8 cellular contexts compared by ENCODE assay signal in the genomic region with DNA sequence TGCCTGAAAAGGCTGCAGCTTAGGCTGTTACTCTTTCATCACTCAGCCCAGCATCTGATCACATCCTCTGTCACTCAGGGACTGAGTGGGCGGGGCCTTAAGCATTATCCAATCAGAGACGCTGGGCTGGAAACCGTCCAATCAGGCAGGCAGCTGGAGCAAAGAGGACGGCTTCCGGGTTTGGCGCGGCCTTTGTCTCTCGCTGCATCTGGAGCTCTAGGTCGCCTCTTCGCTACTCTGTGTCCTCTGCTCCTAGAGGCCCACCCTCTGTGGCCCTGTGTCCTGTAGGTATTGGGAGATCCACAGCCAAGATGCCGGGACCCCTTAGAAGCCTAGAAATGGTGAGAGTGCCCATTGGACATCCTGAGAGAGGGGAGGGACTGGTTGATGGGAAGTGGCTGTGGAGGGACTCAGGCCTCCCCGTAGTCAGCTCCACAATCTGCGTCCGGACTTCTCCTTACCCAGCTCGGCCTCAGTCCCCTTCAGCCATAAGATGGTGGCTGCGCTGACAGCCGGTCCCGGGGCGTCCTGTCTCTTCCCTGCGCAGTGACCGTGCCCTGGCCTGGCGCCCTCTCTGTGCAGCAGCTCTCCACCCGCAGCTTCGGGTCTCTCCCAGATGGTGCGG. TPM values are rescaled to one million over a fixed set of nuclear protein-coding genes. Genes with fewer than 3 reads are reported as not detected.
A peak's percentile ranks its signal among the peaks of the same experiment; 100 is the strongest.
DNase-seq lines count a peak whose midpoint lies in the region; ATAC-seq and TF ChIP-seq lines count a peak whose summit lies in the region.

A gene (plus strand): TSS at position 195 of the 625 bp plus-strand sequence. CDS start 117 bp downstream, at position 312.

- H3K9me2 ChIP-seq in PC-3 (replicated peaks; ENCODE audit: low read length): no peaks in the 10 kb centered on the region

- peak within 1 kb of the TSS; percentile 95 for H3K4me3 Mint-ChIP-seq in natural killer cell treated with Interleukin-12 subunit alpha and Interleukin-12 subunit beta and Interleukin-15 and Interleukin-18, amount 100 ng/mL, for 72 hours
- H3K4me3 Mint-ChIP-seq in stimulated activated naive B cell treated with anti-CD40 and anti-IgM and Interleukin-4, amounts not matched to agents 10 μg/mL and 1 μg/mL and 100 μg/mL, for 72 hours: peak within 1 kb of the TSS; percentile 99

- H3K4me3 ChIP-seq in PC-3 (ENCODE audit: low read length) (no peak within 1 kb of the TSS), fibroblast of villous mesenchyme (ENCODE audit: low read depth, low read length) (peak within 1 kb of the TSS; percentile 95)

- H3K27me3 Mint-ChIP-seq in natural killer cell treated with Interleukin-12 subunit alpha and Interleukin-12 subunit beta and Interleukin-15 and Interleukin-18, amount 100 ng/mL, for 72 hours: no peaks in the 10 kb centered on the region
- H3K27me3 Mint-ChIP-seq in stimulated activated naive B cell treated with anti-CD40 and anti-IgM and Interleukin-4, amounts not matched to agents 10 μg/mL and 1 μg/mL and 100 μg/mL, for 72 hours: no peaks in the 10 kb centered on the region

- H3K4me1 ChIP-seq in PC-3 (ENCODE audit: insufficient read depth, low read length): no peaks in the 10 kb centered on the region

- H3K9me3 ChIP-seq in PC-3 (ENCODE audit: low read length): peaks cover 7% of the 10 kb centered on the region; the same call in 1 of the 2 replicates

- peak within 1 kb of the TSS; percentile 78 to 93 for H3K27ac Mint-ChIP-seq in natural killer cell treated with Interleukin-12 subunit alpha and Interleukin-12 subunit beta and Interleukin-15 and Interleukin-18, amount 100 ng/mL, for 72 hours
- H3K27ac Mint-ChIP-seq in stimulated activated naive B cell treated with anti-CD40 and anti-IgM and Interleukin-4, amounts not matched to agents 10 μg/mL and 1 μg/mL and 100 μg/mL, for 72 hours: peak within 1 kb of the TSS; percentile 99

- no peaks in the 10 kb centered on the region for H3K79me2 ChIP-seq in PC-3 (ENCODE audit: low read length)

- H3K4me2 ChIP-seq in PC-3 (ENCODE audit: low read length): no peak within 1 kb of the TSS

- H3K9me3 Mint-ChIP-seq in natural killer cell treated with Interleukin-12 subunit alpha and Interleukin-12 subunit beta and Interleukin-15 and Interleukin-18, amount 100 ng/mL, for 72 hours: no peaks in the 10 kb centered on the region
- H3K9me3 Mint-ChIP-seq in stimulated activated naive B cell treated with anti-CD40 and anti-IgM and Interleukin-4, amounts not matched to agents 10 μg/mL and 1 μg/mL and 100 μg/mL, for 72 hours: peaks cover 5 to 14% of the 10 kb centered on the region in 2 donors

- peaks cover 32% of the 10 kb centered on the region for H3K36me3 Mint-ChIP-seq in natural killer cell treated with Interleukin-12 subunit alpha and Interleukin-12 subunit beta and Interleukin-15 and Interleukin-18, amount 100 ng/mL, for 72 hours
- H3K36me3 Mint-ChIP-seq in stimulated activated naive B cell treated with anti-CD40 and anti-IgM and Interleukin-4, amounts not matched to agents 10 μg/mL and 1 μg/mL and 100 μg/mL, for 72 hours: peaks cover 34% of the 10 kb centered on the region in 2 donors

- H3K4me1 Mint-ChIP-seq in natural killer cell treated with Interleukin-12 subunit alpha and Interleukin-12 subunit beta and Interleukin-15 and Interleukin-18, amount 100 ng/mL, for 72 hours (ENCODE audit: low read depth in 2 of 2): peaks cover 15 to 16% of the 10 kb centered on the region in 2 donors
- peaks cover 26 to 50% of the 10 kb centered on the region in 2 donors for H3K4me1 Mint-ChIP-seq in stimulated activated naive B cell treated with anti-CD40 and anti-IgM and Interleukin-4, amounts not matched to agents 10 μg/mL and 1 μg/mL and 100 μg/mL, for 72 hours

- H2AFZ ChIP-seq in PC-3 (ENCODE audit: low read length): no peak within 1 kb of the TSS

- DNase-seq in PC-3 (no peak), fibroblast of villous mesenchyme (ENCODE audit: low read depth) (peak; percentile 97), NCI-H1417 (lab: John Stamatoyannopoulos, UW) (no peak)
- DNase-seq in activated T-helper 9 cell treated with anti-CD3 and anti-CD28 coated beads, Interleukin-2, amount 50 U/mL, for 16 hours (ENCODE audit: low read depth): peak; percentile 85
- peak; percentile 94 for DNase-seq in natural killer cell treated with Interleukin-12 subunit alpha and Interleukin-12 subunit beta and Interleukin-15 and Interleukin-18, amount 100 ng/mL, for 72 hours (ENCODE audit: low spot score)
- peak; percentile 94 for DNase-seq in stimulated activated naive B cell treated with anti-CD40 and anti-IgM and Interleukin-4, amounts not matched to agents 10 μg/mL and 1 μg/mL and 100 μg/mL, for 72 hours

- no peak within 1 kb of the TSS for H3K27ac ChIP-seq in PC-3 (ENCODE audit: low read length)

- ATAC-seq in GM18499 (IDR thresholded peaks at IDR 0.05; ENCODE audit: insufficient read depth, unreplicated experiment) (peak; percentile 86), HG02973 (IDR thresholded peaks at IDR 0.05; ENCODE audit: unreplicated experiment) (peak; percentile 91), PC-3 (peak; percentile 31; the same call in 1 of the 2 replicates)
- ATAC-seq in natural killer cell treated with Interleukin-12 subunit alpha and Interleukin-12 subunit beta and Interleukin-15 and Interleukin-18, amount 100 ng/mL, for 72 hours: peak; percentile 96 to 99
- ATAC-seq in stimulated activated naive B cell treated with anti-CD40 and anti-IgM and Interleukin-4, amounts not matched to agents 10 μg/mL and 1 μg/mL and 100 μg/mL, for 72 hours (replicated peaks): peak; percentile 96 to 97

- no peaks in the 10 kb centered on the region for H3F3A ChIP-seq in PC-3 (ENCODE audit: low read length, unreplicated experiment)

- H3K9ac ChIP-seq in PC-3 (ENCODE audit: low read length): no peak within 1 kb of the TSS

- H4K20me1 ChIP-seq in PC-3 (ENCODE audit: low read length): no peaks in the 10 kb centered on the region

- no peaks in the 10 kb centered on the region for H3K27me3 ChIP-seq in PC-3 (ENCODE audit: low read length)

- POLR2A ChIA-PET in PC-3 (lab: Charles Lee; ENCODE audit: unreplicated experiment): no interaction called here

- BruUV-seq in PC-3 (replicated peaks; lab: Mats Ljungman, UMichigan): TSS peak; percentile 44

- no peaks in the 10 kb centered on the region for H3K36me3 ChIP-seq in PC-3 (ENCODE audit: low read depth, low read length)

- TF ChIP-seq CTCF in PC-3 (conservative IDR thresholded peaks at IDR 0.05; ENCODE audit: low read depth, low read length): no peak
- no peak for TF ChIP-seq CTCF in fibroblast of villous mesenchyme (IDR thresholded peaks at IDR 0.05; ENCODE audit: insufficient read depth, low read depth, low read length)

- intact Hi-C loops in PC-3 (cut with micrococcal nuclease): no loop called here

- CTCF ChIA-PET in PC-3 (lab: Charles Lee): no interaction called here

RNA-seq across cellular contexts. Expression of the gene that starts here (rescaled TPM):
- total RNA-seq in PC-3 (2014; rRNA removed): 0.11 and 0.17 TPM in 2 replicates
- 3.5 and 7.3 TPM in 2 replicates for total RNA-seq in fibroblast of villous mesenchyme
- 1 to 10 TPM; 7.8 to 8.9 TPM for total RNA-seq in natural killer cell treated with Interleukin-12 subunit alpha and Interleukin-12 subunit beta and Interleukin-15 and Interleukin-18, amount 100 ng/mL, for 72 hours

Comparison
In these comparisons a context has a peak if more than half of its experiments do, and no peak if none do; other contexts are left out.
1. Peak in ATAC-seq in PC-3; RNA of the gene not detected or under 1 TPM.
2. ATAC-seq: peak in every context shown above with its lines; median percentile 98 in natural killer cell treated with Interleukin-12 subunit alpha and Interleukin-12 subunit beta and Interleukin-15 and Interleukin-18, amount 100 ng/mL, for 72 hours; 96 in stimulated activated naive B cell treated with anti-CD40 and anti-IgM and Interleukin-4, amounts not matched to agents 10 μg/mL and 1 μg/mL and 100 μg/mL, for 72 hours; 91 in HG02973; 86 in GM18499; 31 in PC-3.
3. DNase-seq: peak in activated T-helper 9 cell treated with anti-CD3 and anti-CD28 coated beads, Interleukin-2, amount 50 U/mL, for 16 hours (single experiment), fibroblast of villous mesenchyme (single experiment), natural killer cell treated with Interleukin-12 subunit alpha and Interleukin-12 subunit beta and Interleukin-15 and Interleukin-18, amount 100 ng/mL, for 72 hours (single experiment) and stimulated activated naive B cell treated with anti-CD40 and anti-IgM and Interleukin-4, amounts not matched to agents 10 μg/mL and 1 μg/mL and 100 μg/mL, for 72 hours (single experiment); none in PC-3 (single experiment) and NCI-H1417 (0 of 3).